In the genomic region with DNA sequence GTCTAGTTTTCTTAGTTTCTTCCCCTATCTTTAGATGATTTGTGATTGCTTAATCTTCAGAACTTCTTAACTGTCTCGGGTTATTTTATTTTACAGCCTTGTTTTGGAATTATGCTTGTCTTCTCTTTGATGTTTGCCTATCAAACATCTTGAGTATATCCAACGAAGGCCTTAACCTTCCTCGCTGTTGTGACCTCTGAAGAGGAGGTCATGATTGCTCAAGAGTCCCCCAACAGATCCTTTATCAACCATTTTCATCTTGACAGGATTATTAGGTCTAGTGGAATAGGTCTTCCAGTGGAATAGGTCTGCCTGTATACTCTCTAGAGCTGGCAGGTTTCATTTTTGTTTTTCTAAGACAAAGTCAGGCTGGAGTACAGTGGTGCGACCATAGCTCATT, we compare ENCODE assay signal across 14 cellular contexts. TPM values are rescaled to one million over a fixed set of nuclear protein-coding genes. Genes with fewer than 3 reads are reported as not detected.
A peak's percentile ranks its signal among the peaks of the same experiment; 100 is the strongest.
DNase-seq lines count a peak whose midpoint lies in the region; ATAC-seq, FAIRE-seq and TF ChIP-seq lines count a peak whose summit lies in the region.
"Had no signal": no experiment of that assay in that cellular context is flagged by ENCODE, and none has a peak within 500 bp of the region (broad histone marks: within the 10 kb centered on the region; RNA-seq: fewer than 3 reads in every experiment).

No MANE protein-coding gene starts in this region.

- H3K27me3 ChIP-seq in cardiac muscle cell, result no peaks in the 10 kb centered on the region
- H3K27me3 ChIP-seq in astrocyte (ENCODE audit: insufficient read depth, low read length), result no peaks in the 10 kb centered on the region
- no peaks in the 10 kb centered on the region for H3K27me3 ChIP-seq in lower lobe of right lung (ENCODE audit: low read depth)
- H3K27me3 ChIP-seq in uterus, result no peaks in the 10 kb centered on the region

- H3K27me3 Mint-ChIP-seq in astrocyte (ENCODE audit: low read depth, unreplicated experiment), result no peaks in the 10 kb centered on the region
- H3K27me3 Mint-ChIP-seq: CD8-positive, alpha-beta memory T cell had no signal

- H3K4me1 ChIP-seq in cardiac muscle cell (ENCODE audit: low read depth), result peaks cover 21% of the 10 kb centered on the region
- H3K4me1 ChIP-seq in astrocyte (ENCODE audit: insufficient read depth, low read length), result peaks cover 20% of the 10 kb centered on the region
- H3K4me1 ChIP-seq in lower lobe of right lung, result peaks cover 23% of the 10 kb centered on the region
- peaks cover 0 to 4% of the 10 kb centered on the region in 2 donors for H3K4me1 ChIP-seq in uterus

- TF ChIP-seq CTCF in cardiac muscle cell (IDR thresholded peaks at IDR 0.05; ENCODE audit: low read depth, low read length), result no peak
- TF ChIP-seq CTCF in astrocyte (IDR thresholded peaks at IDR 0.05; ENCODE audit: insufficient read depth, low read depth, low read length), result no peak
- TF ChIP-seq CTCF in lower lobe of right lung (IDR thresholded peaks at IDR 0.05), result no peak
- TF ChIP-seq CTCF in uterus (IDR thresholded peaks at IDR 0.05), result no peak

- peaks cover 24% of the 10 kb centered on the region for H3K79me2 ChIP-seq in astrocyte (ENCODE audit: insufficient read depth, low read length)

- intact Hi-C loops in left ventricle myocardium superior (cut with micrococcal nuclease), result no loop called here
- intact Hi-C loops in lower lobe of right lung (cut with DNase I), result no loop called here
- intact Hi-C loops in uterus (cut with DNase I; ENCODE audit: low total_unique reads), result no loop called here

- no peak for ATAC-seq in left ventricle myocardium superior
- no peak for ATAC-seq in lower lobe of right lung
- ATAC-seq: GM23338 had no signal

- H2AFZ ChIP-seq in astrocyte (ENCODE audit: low read depth, low read length), result no peak overlapping the region
- H2AFZ ChIP-seq: GM23338 had no signal

- peaks cover 4% of the 10 kb centered on the region for H3K36me3 ChIP-seq in cardiac muscle cell
- no peaks in the 10 kb centered on the region for H3K36me3 ChIP-seq in astrocyte (ENCODE audit: insufficient read depth, low read length)
- H3K36me3 ChIP-seq in lower lobe of right lung, result peaks cover 8% of the 10 kb centered on the region
- no peaks in the 10 kb centered on the region for H3K36me3 ChIP-seq in uterus

- no peak overlapping the region for H3K4me2 ChIP-seq in astrocyte (ENCODE audit: low read length)
- H3K4me2 ChIP-seq: GM23338 had no signal

- DNase-seq in cardiac muscle cell (ENCODE audit: low read depth in 1 of 2, low spot score in 1 of 2), result no peak
- no peak for DNase-seq in left ventricle myocardium superior
- DNase-seq in astrocyte (ENCODE audit: low read depth), result no peak
- no peak for DNase-seq in lower lobe of right lung
- peak in 1 of 2 donors; percentile 77 for DNase-seq in uterus
- DNase-seq in EL, result no peak
- no peak for DNase-seq in DMS53 treated with DMSO at 0.1 percent for 48 hours (lab: John Stamatoyannopoulos, UW; ENCODE audit: unreplicated experiment)
- DNase-seq in stimulated activated CD4-positive, alpha-beta T cell treated with anti-CD3 and anti-CD28 coated beads, Interleukin-2, amount 100 ng/mL, for 24 hours, result no peak
- DNase-seq: Caco-2; CD8-positive, alpha-beta memory T cell; H7 had no signal

- FAIRE-seq in astrocyte (lab: Jason Lieb, UNC), result no peak
- FAIRE-seq: GM18507 had no signal

- H3K9me3 ChIP-seq in cardiac muscle cell (ENCODE audit: low read depth) (no peaks in the 10 kb centered on the region), astrocyte (ENCODE audit: insufficient read depth, low read depth, low read length) (no peaks in the 10 kb centered on the region), lower lobe of right lung (no peaks in the 10 kb centered on the region), uterus (no peaks in the 10 kb centered on the region)
- H3K9me3 ChIP-seq: Caco-2 had no signal

- H3K9me3 Mint-ChIP-seq in astrocyte (ENCODE audit: unreplicated experiment), result no peaks in the 10 kb centered on the region
- H3K9me3 Mint-ChIP-seq: CD8-positive, alpha-beta memory T cell; GM23338 had no signal

- no peak for TF ChIP-seq POLR2A in uterus (IDR thresholded peaks at IDR 0.05)

- H3K4me3 ChIP-seq in cardiac muscle cell (no peak overlapping the region), astrocyte (ENCODE audit: insufficient read depth, low read depth, low read length) (no peak overlapping the region), lower lobe of right lung (no peak overlapping the region), uterus (no peak overlapping the region)
- H3K4me3 ChIP-seq: GM23338 had no signal

- H3K27ac Mint-ChIP-seq in astrocyte (ENCODE audit: unreplicated experiment), result no peak overlapping the region
- H3K27ac Mint-ChIP-seq: CD8-positive, alpha-beta memory T cell; GM23338 had no signal

- peak overlapping the region; percentile 23 for H3K4me3 Mint-ChIP-seq in astrocyte (ENCODE audit: unreplicated experiment)
- H3K4me3 Mint-ChIP-seq: CD8-positive, alpha-beta memory T cell; GM23338 had no signal

- H4K20me1 ChIP-seq in astrocyte (ENCODE audit: insufficient read depth, low read length), result peaks cover 46% of the 10 kb centered on the region

- H3K27ac ChIP-seq in cardiac muscle cell, result peak overlapping the region; percentile 53
- no peak overlapping the region for H3K27ac ChIP-seq in astrocyte (ENCODE audit: low read depth, low read length)
- peak overlapping the region; percentile 12 for H3K27ac ChIP-seq in lower lobe of right lung
- H3K27ac ChIP-seq in uterus, result peak overlapping the region; percentile 21 to 73
- H3K27ac ChIP-seq: 22Rv1 had no signal

- H3K36me3 Mint-ChIP-seq in astrocyte (ENCODE audit: low read depth, unreplicated experiment), result peaks cover 8% of the 10 kb centered on the region

- H3K9ac ChIP-seq in astrocyte (ENCODE audit: low read length), result no peak overlapping the region

- peaks cover 40% of the 10 kb centered on the region for H3K4me1 Mint-ChIP-seq in astrocyte (ENCODE audit: low read depth, unreplicated experiment)
- H3K4me1 Mint-ChIP-seq: GM23338 had no signal

RNA-seq across cellular contexts. Expression of gene UBE4B, which starts 45.7 kb away (rescaled TPM):
- total RNA-seq in cardiac muscle cell, result 45.4 and 72.0 TPM in 2 replicates
- 34.1 and 51.8 TPM in 2 replicates for polyA plus RNA-seq in cardiac muscle cell
- total RNA-seq in left ventricle myocardium superior, result 78.4 TPM
- total RNA-seq in astrocyte, result 37.4 and 41.5 TPM in 2 replicates
- 39.1 TPM for total RNA-seq in lower lobe of right lung
- 10 to 100 TPM; 15.4 to 54.2 (median 30.4) TPM for total RNA-seq in uterus
